ENCODE assay signal across 10 cellular contexts in the genomic region with DNA sequence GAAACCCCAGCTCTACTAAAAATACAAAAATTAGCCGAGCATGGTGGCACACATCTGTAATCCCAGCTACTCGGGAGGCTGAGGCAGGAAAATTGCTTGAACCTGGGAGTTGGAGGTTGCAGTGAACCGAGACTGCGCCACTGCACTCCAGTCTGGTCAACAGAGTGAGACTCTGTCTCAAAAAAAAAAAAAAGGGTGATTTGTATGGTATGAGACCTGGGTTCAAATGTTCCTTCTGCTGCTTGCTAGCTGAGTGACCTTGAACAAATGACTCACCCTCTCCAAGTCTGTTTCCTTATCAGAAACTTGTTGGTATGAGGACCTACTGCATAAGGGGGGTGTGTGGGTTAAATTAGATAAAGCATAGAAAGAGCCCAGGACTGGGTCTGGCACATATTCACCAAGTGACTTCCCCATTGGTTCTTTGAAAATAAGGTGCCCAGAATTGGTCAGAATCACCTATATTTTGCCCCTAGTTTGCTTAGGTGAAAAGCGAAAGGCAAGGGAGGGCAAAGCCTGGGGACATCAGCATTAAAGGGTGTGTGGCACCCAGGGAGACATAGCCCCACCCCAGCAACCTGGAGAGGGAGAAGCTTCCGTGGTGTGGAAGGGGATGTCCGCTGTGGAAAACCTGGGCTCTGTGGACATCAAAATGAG. TPM values are rescaled to one million over a fixed set of nuclear protein-coding genes. Genes with fewer than 3 reads are reported as not detected.
DNase-seq lines count a peak whose midpoint lies in the region; ATAC-seq and TF ChIP-seq lines count a peak whose summit lies in the region.
"Had no signal": no experiment of that assay in that cellular context is flagged by ENCODE, and none has a peak within 500 bp of the region (broad histone marks: within the 10 kb centered on the region; RNA-seq: fewer than 3 reads in every experiment).

No MANE protein-coding gene starts in this region.

- H3K9ac ChIP-seq in HUES48 (ENCODE audit: low read depth, low read length) = no peak overlapping the region

- H3K9me3 Mint-ChIP-seq in activated naive CD8-positive, alpha-beta T cell treated with anti-CD3 and anti-CD28 coated beads, Interleukin-2, amount 10 ng/mL, durations not matched to agents 7 days and 5 days = no peaks in the 10 kb centered on the region
- no peaks in the 10 kb centered on the region for H3K9me3 Mint-ChIP-seq in naive B cell
- H3K9me3 Mint-ChIP-seq: IgD-negative memory B cell had no signal

- peak overlapping the region; percentile 21 for H3K27ac Mint-ChIP-seq in activated naive CD8-positive, alpha-beta T cell treated with anti-CD3 and anti-CD28 coated beads, Interleukin-2, amount 10 ng/mL, durations not matched to agents 7 days and 5 days
- H3K27ac Mint-ChIP-seq in naive B cell = peak overlapping the region in 4 of 6 donors; percentile 20 to 81 (median 62)

- H3K27me3 Mint-ChIP-seq in activated naive CD8-positive, alpha-beta T cell treated with anti-CD3 and anti-CD28 coated beads, Interleukin-2, amount 10 ng/mL, durations not matched to agents 7 days and 5 days = no peaks in the 10 kb centered on the region
- H3K27me3 Mint-ChIP-seq in naive B cell = no peaks in the 10 kb centered on the region
- H3K27me3 Mint-ChIP-seq: IgD-negative memory B cell had no signal

- peak overlapping the region; percentile 75 for H3K27ac ChIP-seq in 22Rv1
- H3K27ac ChIP-seq in HUES48 (ENCODE audit: low read depth, low read length) = peak overlapping the region; percentile 63

- TF ChIP-seq CTCF in 22Rv1 (IDR thresholded peaks at IDR 0.05) = no peak

- peaks cover 25% of the 10 kb centered on the region for H3K36me3 Mint-ChIP-seq in activated naive CD8-positive, alpha-beta T cell treated with anti-CD3 and anti-CD28 coated beads, Interleukin-2, amount 10 ng/mL, durations not matched to agents 7 days and 5 days
- H3K36me3 Mint-ChIP-seq in naive B cell = no peaks in the 10 kb centered on the region
- H3K36me3 Mint-ChIP-seq: IgD-negative memory B cell had no signal

- no peaks in the 10 kb centered on the region for H3K27me3 ChIP-seq in HUES48 (ENCODE audit: control insufficient read depth, insufficient read depth, low read length)

- no peaks in the 10 kb centered on the region for H3K9me3 ChIP-seq in HUES48 (ENCODE audit: control insufficient read depth, insufficient read depth, low read length)

- H3K36me3 ChIP-seq in HUES48 (ENCODE audit: control insufficient read depth, insufficient read depth, low read length) = no peaks in the 10 kb centered on the region

- intact Hi-C loops in Right ventricle myocardium inferior (cut with DNase I) = no loop called here

- DNase-seq in activated naive CD8-positive, alpha-beta T cell treated with anti-CD3 and anti-CD28 coated beads, Interleukin-2, amount 10 ng/mL, durations not matched to agents 7 days and 5 days = no peak
- DNase-seq in naive B cell (no peak), NCI-H2227 treated with DMSO at 0.1 percent for 48 hours (lab: John Stamatoyannopoulos, UW) (no peak), Right ventricle myocardium inferior (ENCODE audit: missing footprints) (no peak), glomerular visceral epithelial cell (ENCODE audit: extremely low spot score) (no peak)
- DNase-seq in stimulated activated CD4-positive, alpha-beta T cell treated with anti-CD3 and anti-CD28 coated beads, Interleukin-4, amount 100 ng/mL, for 1 hour = no peak
- DNase-seq: NCI-H524 had no signal

- no peak overlapping the region for H3K4me3 ChIP-seq in HUES48 (ENCODE audit: low read depth, low read length)

- peaks cover 29% of the 10 kb centered on the region for H3K4me1 Mint-ChIP-seq in activated naive CD8-positive, alpha-beta T cell treated with anti-CD3 and anti-CD28 coated beads, Interleukin-2, amount 10 ng/mL, durations not matched to agents 7 days and 5 days
- H3K4me1 Mint-ChIP-seq in naive B cell = peaks cover 16 to 59% (median 24%) of the 10 kb centered on the region in 3 donors

- peaks cover 20% of the 10 kb centered on the region for H3K4me1 ChIP-seq in HUES48 (ENCODE audit: control insufficient read depth, insufficient read depth, low read length)

- peak overlapping the region; percentile 18 for H3K4me3 Mint-ChIP-seq in activated naive CD8-positive, alpha-beta T cell treated with anti-CD3 and anti-CD28 coated beads, Interleukin-2, amount 10 ng/mL, durations not matched to agents 7 days and 5 days
- H3K4me3 Mint-ChIP-seq in naive B cell = peak overlapping the region in 1 of 8 donors; percentile 3

- ATAC-seq in activated naive CD8-positive, alpha-beta T cell treated with anti-CD3 and anti-CD28 coated beads, Interleukin-2, amount 10 ng/mL, durations not matched to agents 7 days and 5 days (ENCODE audit: low read depth) = peak; percentile 28
- ATAC-seq in naive B cell (ENCODE audit: low read depth in 2 of 2) = no peak
- ATAC-seq in Right ventricle myocardium inferior = no peak

- POLR2A ChIA-PET in activated naive CD8-positive, alpha-beta T cell treated with anti-CD3 and anti-CD28 coated beads, Interleukin-2, amount 10 ng/mL, durations not matched to agents 7 days and 5 days (lab: Charles Lee) = interaction anchor here (0.6 to 4.7 kb wide), 3 partner anchors 10 to 264 kb away, joined by 4 to 22 read pairs (median 8); a partner anchor contains a TSS

RNA-seq across cellular contexts. Expression of a gene that starts 9.9 kb away (rescaled TPM):
- total RNA-seq in activated naive CD8-positive, alpha-beta T cell treated with anti-CD3 and anti-CD28 coated beads, Interleukin-2, amount 10 ng/mL, durations not matched to agents 7 days and 5 days = 10 to 100 TPM; 21.2 to 21.8 TPM
- 10 to 100 TPM in 1 of 6 donors, 1 to 10 TPM in 5; 1.6 to 15.8 (median 9.0) TPM for polyA plus RNA-seq in naive B cell (ENCODE audit: low read depth in 6 of 6)
- 5.9 TPM for total RNA-seq in Right ventricle myocardium inferior

RNA-seq across cellular contexts. Expression of a gene that starts 10.9 kb away (rescaled TPM):
- 10 to 100 TPM; 11.8 to 13.2 TPM for total RNA-seq in activated naive CD8-positive, alpha-beta T cell treated with anti-CD3 and anti-CD28 coated beads, Interleukin-2, amount 10 ng/mL, durations not matched to agents 7 days and 5 days
- 10 to 100 TPM in 4 of 6 donors, 1 to 10 TPM in 2; 7.2 to 21.6 (median 12.3) TPM for polyA plus RNA-seq in naive B cell (ENCODE audit: low read depth in 6 of 6)
- total RNA-seq in Right ventricle myocardium inferior = 5.1 TPM

RNA-seq across cellular contexts. Expression of a gene that starts 49.6 kb away (rescaled TPM):
- 10 to 100 TPM; 51.8 to 53.2 TPM for total RNA-seq in activated naive CD8-positive, alpha-beta T cell treated with anti-CD3 and anti-CD28 coated beads, Interleukin-2, amount 10 ng/mL, durations not matched to agents 7 days and 5 days
- polyA plus RNA-seq in naive B cell (ENCODE audit: low read depth in 6 of 6) = 10 to 100 TPM; 31.1 to 63.8 (median 40.8) TPM
- total RNA-seq in Right ventricle myocardium inferior = 158 TPM
